20 cellular contexts compared by ENCODE assay signal in the genomic region with DNA sequence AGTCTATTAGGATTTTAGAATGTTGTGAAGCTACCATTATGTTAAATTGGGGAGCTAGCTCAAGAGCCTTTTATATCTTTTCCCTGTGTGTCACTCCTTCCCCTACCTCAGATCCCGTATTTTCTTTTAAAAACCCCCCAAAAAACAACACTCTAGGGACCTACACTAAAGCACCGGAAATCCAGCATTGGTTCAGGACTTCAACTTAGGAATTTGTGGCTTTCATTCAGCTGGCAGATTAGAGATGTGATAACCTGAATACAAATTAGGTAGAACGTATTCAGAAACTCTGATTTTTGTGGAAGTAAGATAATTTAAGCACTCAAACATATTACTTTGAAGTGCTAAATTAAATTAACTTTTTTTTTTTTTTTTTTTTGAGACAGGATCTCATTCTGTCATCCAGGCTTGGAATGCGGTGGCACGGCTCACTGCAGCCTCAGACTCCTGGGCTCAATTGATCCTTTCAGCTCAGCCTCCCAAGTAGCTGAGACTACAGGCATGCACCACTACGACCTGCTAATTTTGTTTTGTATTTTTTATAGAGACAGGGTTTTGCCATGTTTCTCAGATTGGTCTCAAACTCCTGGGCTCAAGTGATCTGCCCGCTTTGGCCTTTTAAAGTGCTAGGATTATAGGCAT.
"Had no signal": no experiment of that assay in that cellular context is flagged by ENCODE, and none has a peak within 500 bp of the region (broad histone marks: within the 10 kb centered on the region; RNA-seq: fewer than 3 reads in every experiment).

No MANE protein-coding gene starts in this region.

- H3K27ac Mint-ChIP-seq: activated CD4-positive, alpha-beta T cell treated with anti-CD3 and anti-CD28 coated beads, Interleukin-2, amount 10 ng/mL, durations not matched to agents 24 days and 14 days; activated CD8-positive, alpha-beta T cell treated with anti-CD3 and anti-CD28 coated beads, Interleukin-2, amount 10 ng/mL, durations not matched to agents 7 days and 5 days; activated naive CD8-positive, alpha-beta T cell; endodermal cell; progenitor cell of endocrine pancreas; T-helper 2 cell treated with Interferon-gamma antibody and Interleukin-4, amounts not matched to agents 5 μg/mL and 100 μg/mL, for 36 hours had no signal

- H3K4me3 Mint-ChIP-seq: activated CD4-positive, alpha-beta T cell treated with anti-CD3 and anti-CD28 coated beads, Interleukin-2, amount 10 ng/mL, durations not matched to agents 24 days and 14 days; activated CD8-positive, alpha-beta T cell treated with anti-CD3 and anti-CD28 coated beads, Interleukin-2, amount 10 ng/mL, durations not matched to agents 7 days and 5 days; activated naive CD8-positive, alpha-beta T cell; endodermal cell; naive B cell; T-helper 2 cell treated with Interferon-gamma antibody and Interleukin-4, amounts not matched to agents 5 μg/mL and 100 μg/mL, for 36 hours had no signal

- H3K9me3 ChIP-seq: right atrium auricular region, transverse colon, vagina had no signal

- H3K9me3 Mint-ChIP-seq: activated CD4-positive, alpha-beta T cell treated with anti-CD3 and anti-CD28 coated beads, Interleukin-2, amount 10 ng/mL, durations not matched to agents 24 days and 14 days; endodermal cell; naive B cell; T-helper 2 cell treated with Interferon-gamma antibody and Interleukin-4, amounts not matched to agents 5 μg/mL and 100 μg/mL, for 36 hours had no signal

- H3K27me3 Mint-ChIP-seq: progenitor cell of endocrine pancreas had no signal

- DNase-seq: activated CD4-positive, alpha-beta T cell treated with anti-CD3 and anti-CD28 coated beads, Interleukin-2, amount 10 ng/mL, durations not matched to agents 24 days and 14 days; activated CD4-positive, CD25-positive, alpha-beta regulatory T cell; activated CD8-positive, alpha-beta memory T cell treated with anti-CD3 and anti-CD28 coated beads, Interleukin-2, amount 50 U/mL, for 4 hours; activated CD8-positive, alpha-beta T cell treated with anti-CD3 and anti-CD28 coated beads, Interleukin-2, amount 10 ng/mL, durations not matched to agents 7 days and 5 days; activated effector memory CD4-positive, alpha-beta T cell treated with anti-CD3 and anti-CD28 coated beads, Interleukin-2, amount 50 U/mL, for 16 hours; activated T-cell treated with anti-CD3 and anti-CD28 coated beads, Interleukin-2, amount 50 U/mL, for 48 hours; amniotic stem cell; brain microvascular endothelial cell; cerebellar nuclear complex; endodermal cell; hippocampal formation; naive B cell; stimulated activated naive CD8-positive, alpha-beta T cell treated with anti-CD3 and anti-CD28 coated beads, Interleukin-15, Interleukin-2, amounts not matched to agents 100 U/mL and 50 U/mL, for 24 hours; transverse colon had no signal

- H3K4me3 ChIP-seq: right atrium auricular region, smooth muscle cell, transverse colon, vagina had no signal

- H3K36me3 ChIP-seq: brain microvascular endothelial cell, right atrium auricular region, transverse colon, vagina had no signal

- H3K36me3 Mint-ChIP-seq: activated naive CD8-positive, alpha-beta T cell; naive B cell had no signal

- ATAC-seq: activated CD8-positive, alpha-beta T cell treated with anti-CD3 and anti-CD28 coated beads, Interleukin-2, amount 10 ng/mL, durations not matched to agents 7 days and 5 days; stimulated activated naive CD8-positive, alpha-beta T cell treated with anti-CD3 and anti-CD28 coated beads, Interleukin-15, Interleukin-2, amounts not matched to agents 100 U/mL and 50 U/mL, for 24 hours had no signal

- H3K27me3 ChIP-seq: brain microvascular endothelial cell, right atrium auricular region, transverse colon, vagina had no signal

- H3K4me2 ChIP-seq: smooth muscle cell had no signal

- H3K4me1 Mint-ChIP-seq: activated CD4-positive, alpha-beta T cell treated with anti-CD3 and anti-CD28 coated beads, Interleukin-2, amount 10 ng/mL, durations not matched to agents 24 days and 14 days had no signal

- H3K27ac ChIP-seq: brain microvascular endothelial cell, right atrium auricular region, transverse colon, vagina had no signal
